ENCODE assay signal across 1 cellular context in genomic region chrX:112840382-112841113, GRCh38.
TF ChIP-seq lines count a peak whose summit lies in the region.

AMOT (minus strand) TSS chrX:112840831; CDS start chrX:112823126, 17,705 bp downstream.

TF ChIP-seq in SK-N-SH, 30 proteins besides CTCF, POLR2A, EP300 and RAD21 (continued from another document):
- TF ChIP-seq NRF1 (IDR thresholded peaks at IDR 0.05; ENCODE audit: low read depth, low read length) (no peak), FOXJ3 (CRISPR knock-in tag; IDR thresholded peaks at IDR 0.05) (no peak), JUND (IDR thresholded peaks at IDR 0.05) (no peak), TCF12 (IDR thresholded peaks at IDR 0.05) (no peak), RXRA (IDR thresholded peaks at IDR 0.05; ENCODE audit: borderline replicate concordance, low read depth) (no peak)
